ENCODE assay signal across 32 cellular contexts in the genomic region with DNA sequence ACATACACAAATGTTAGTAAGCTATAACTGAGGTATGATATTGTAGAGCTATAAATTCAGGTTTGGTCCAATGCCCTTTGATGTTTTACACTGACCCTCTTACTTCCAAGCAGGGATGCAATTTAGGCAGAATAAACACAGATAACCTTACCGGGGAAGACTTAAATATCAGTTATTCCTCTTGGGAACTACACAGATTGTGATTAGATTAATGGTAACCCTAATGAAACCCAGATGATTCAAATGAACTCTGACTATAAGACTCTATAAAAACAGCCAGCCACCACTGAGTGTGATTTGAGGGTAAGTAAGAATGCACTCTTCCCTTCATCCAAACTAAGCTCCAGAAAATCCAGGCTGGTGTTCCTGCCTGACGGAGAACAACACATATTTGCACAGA.
"Had no signal": no experiment of that assay in that cellular context is flagged by ENCODE, and none has a peak within 500 bp of the region (broad histone marks: within the 10 kb centered on the region; RNA-seq: fewer than 3 reads in every experiment).

No MANE protein-coding gene starts in this region.

- H3K27ac ChIP-seq: adrenal gland, body of pancreas, brain microvascular endothelial cell, breast epithelium, VCaP had no signal

- H3K4me1 ChIP-seq: adrenal gland, body of pancreas, breast epithelium had no signal

- DNase-seq: activated B cell treated with CpG ODN at 0.5 μM for 24 hours; activated CD4-positive, alpha-beta memory T cell treated with anti-CD3 and anti-CD28 coated beads for 36 hours; activated CD4-positive, alpha-beta T cell treated with anti-CD3 and anti-CD28 coated beads for 4 hours; activated CD4-positive, alpha-beta T cell treated with anti-CD3 and anti-CD28 coated beads, Interleukin-2, amount 10 ng/mL, durations not matched to agents 24 days and 14 days; activated CD4-positive, alpha-beta T cell treated with anti-CD3 and anti-CD28 coated beads, Interleukin-2, amount 50 U/mL, for 1 hour; activated CD4-positive, alpha-beta T cell treated with anti-CD3 and anti-CD28 coated beads, Interleukin-2, amount 50 U/mL, for 4 hours; activated CD4-positive, CD25-positive, alpha-beta regulatory T cell treated with anti-CD3 and anti-CD28 coated beads, Interleukin-2, amount 50 U/mL, for 72 hours; activated CD8-positive, alpha-beta memory T cell treated with anti-CD3 and anti-CD28 coated beads, Interleukin-2, amount 50 U/mL, for 4 hours; activated CD8-positive, alpha-beta T cell treated with anti-CD3 and anti-CD28 coated beads for 36 hours; activated effector memory CD4-positive, alpha-beta T cell treated with anti-CD3 and anti-CD28 coated beads, Interleukin-2, amount 50 U/mL, for 16 hours; activated gamma-delta T cell treated with Interleukin-2 at 50 U/mL for 16 hours; activated naive CD4-positive, alpha-beta T cell; activated naive CD4-positive, alpha-beta T cell treated with anti-CD3 and anti-CD28 coated beads for 36 hours; activated naive CD4-positive, alpha-beta T cell treated with anti-CD3 and anti-CD28 coated beads, Interleukin-2, amount 50 U/mL, for 16 hours; activated naive CD8-positive, alpha-beta T cell treated with anti-CD3 and anti-CD28 coated beads for 36 hours; activated T-cell treated with anti-CD3 and anti-CD28 coated beads for 4 hours; activated T-cell treated with anti-CD3 and anti-CD28 coated beads, Interleukin-2, amount 50 U/mL, for 1 hour; activated T-cell treated with anti-CD3 and anti-CD28 coated beads, Interleukin-2, amount 50 U/mL, for 4 hours; activated T-cell treated with anti-CD3 and anti-CD28 coated beads, Interleukin-2, amount 50 U/mL, for 72 hours; adrenal gland; amniotic stem cell; aorta; body of pancreas; brain microvascular endothelial cell; central memory CD4-positive, alpha-beta T cell; T-helper 2 cell; T-helper 9 cell had no signal

- H3K9me3 ChIP-seq: adrenal gland, body of pancreas, breast epithelium had no signal

- H3K27me3 ChIP-seq: adrenal gland, body of pancreas, brain microvascular endothelial cell, breast epithelium had no signal

- H3K4me3 ChIP-seq: adrenal gland, body of pancreas, breast epithelium had no signal

- H3K36me3 ChIP-seq: adrenal gland, brain microvascular endothelial cell, breast epithelium had no signal

- FAIRE-seq: astrocyte, colon, TTC549 had no signal
